ENCODE assay signal across 19 cellular contexts in genomic region chr6:138830273-138830672, GRCh38. TPM values are rescaled to one million over a fixed set of nuclear protein-coding genes. Genes with fewer than 3 reads are reported as not detected.
DNase-seq lines count a peak whose midpoint lies in the region; ATAC-seq and TF ChIP-seq lines count a peak whose summit lies in the region.
"Had no signal": no experiment of that assay in that cellular context is flagged by ENCODE, and none has a peak within 500 bp of the region (broad histone marks: within the 10 kb centered on the region; RNA-seq: fewer than 3 reads in every experiment).

No MANE protein-coding gene starts in this region.

- H3K27me3 Mint-ChIP-seq in GM23338 (ENCODE audit: insufficient read depth, low read depth, poor library complexity) = peaks cover 2% of the 10 kb centered on the region
- H3K27me3 Mint-ChIP-seq in naive thymus-derived CD8-positive, alpha-beta T cell = no peaks in the 10 kb centered on the region

- H3K79me2 ChIP-seq in GM23338 (replicated peaks; ENCODE audit: insufficient read depth) = no peaks in the 10 kb centered on the region

- H3K36me3 Mint-ChIP-seq in GM23338 (ENCODE audit: low read depth) = no peaks in the 10 kb centered on the region
- H3K36me3 Mint-ChIP-seq in naive thymus-derived CD8-positive, alpha-beta T cell = no peaks in the 10 kb centered on the region
- H3K36me3 Mint-ChIP-seq: CD4-positive, alpha-beta memory T cell had no signal

- no peak overlapping the region for H3K4me2 ChIP-seq in GM23338

- no peak overlapping the region for H3K4me3 Mint-ChIP-seq in GM23338
- no peak overlapping the region for H3K4me3 Mint-ChIP-seq in naive thymus-derived CD8-positive, alpha-beta T cell
- H3K4me3 Mint-ChIP-seq: CD4-positive, alpha-beta memory T cell; H9 had no signal

- H3K27ac Mint-ChIP-seq in GM23338 = no peak overlapping the region
- H3K27ac Mint-ChIP-seq in naive thymus-derived CD8-positive, alpha-beta T cell = no peak overlapping the region
- H3K27ac Mint-ChIP-seq: CD4-positive, alpha-beta memory T cell; H9 had no signal

- H3K9me3 ChIP-seq in left ventricle myocardium inferior (replicated peaks) (peaks cover 5% of the 10 kb centered on the region), right atrium auricular region (no peaks in the 10 kb centered on the region)
- H3K9me3 ChIP-seq: Caco-2 had no signal

- 0 out of 2 replicates have a peak, but pooled peaks cover 4% of the 10 kb centered on the region for H3K9me2 ChIP-seq in GM23338 (ENCODE audit: insufficient read depth)

- H3K4me1 ChIP-seq in left ventricle myocardium inferior = peaks cover 11% of the 10 kb centered on the region
- H3K4me1 ChIP-seq in right atrium auricular region = peaks cover 0 to 14% of the 10 kb centered on the region in 2 donors
- H3K4me1 ChIP-seq in GM23338 (ENCODE audit: insufficient read depth) = peaks cover 15% of the 10 kb centered on the region
- H3K4me1 ChIP-seq: Caco-2 had no signal

- no peaks in the 10 kb centered on the region for H3F3A ChIP-seq in GM23338 (replicated peaks; ENCODE audit: low read depth)

- H2AFZ ChIP-seq in GM23338 = peak overlapping the region; percentile 9; the same call in 1 of the 2 replicates

- H3K4me3 ChIP-seq in left ventricle myocardium inferior (peak overlapping the region; percentile 57), right atrium auricular region (no peak overlapping the region), GM23338 (no peak overlapping the region)
- H3K4me3 ChIP-seq: GM12878 had no signal

- no peaks in the 10 kb centered on the region; the same call in 2 of the 3 replicates for H3K9me3 Mint-ChIP-seq in GM23338
- H3K9me3 Mint-ChIP-seq in naive thymus-derived CD8-positive, alpha-beta T cell = peaks cover 0 to 5% (median 0%) of the 10 kb centered on the region in 9 donors

- intact Hi-C loops in left ventricle myocardium inferior (cut with micrococcal nuclease) = loop anchor here (10.0 kb wide), 1 partner anchor 535 kb away; no protein-coding TSS in a partner anchor

- peak overlapping the region; percentile 24 for H3K27ac ChIP-seq in left ventricle myocardium inferior (replicated peaks)
- H3K27ac ChIP-seq in right atrium auricular region = peak overlapping the region in 1 of 2 donors; percentile 48
- no peak overlapping the region for H3K27ac ChIP-seq in GM23338 (ENCODE audit: low read depth)

- no peaks in the 10 kb centered on the region for H4K20me1 ChIP-seq in GM23338 (replicated peaks; ENCODE audit: insufficient read depth)

- no peaks in the 10 kb centered on the region for H3K36me3 ChIP-seq in left ventricle myocardium inferior
- no peaks in the 10 kb centered on the region for H3K36me3 ChIP-seq in right atrium auricular region
- H3K36me3 ChIP-seq in GM23338 (ENCODE audit: insufficient read depth) = no peaks in the 10 kb centered on the region

- TF ChIP-seq CTCF in left ventricle myocardium inferior (IDR thresholded peaks at IDR 0.05; ENCODE audit: borderline replicate concordance) (no peak), right atrium auricular region (IDR thresholded peaks at IDR 0.05) (no peak), GM23338 (conservative IDR thresholded peaks at IDR 0.05; ENCODE audit: low read depth in 2 of 2) (no peak)

- no peak for ATAC-seq in GM23338
- peak; percentile 87 for ATAC-seq in esophagus mucosa
- no peak for ATAC-seq in naive thymus-derived CD8-positive, alpha-beta T cell
- ATAC-seq: GM12878, HCT116 had no signal

- H3K4me1 Mint-ChIP-seq in GM23338 = peaks cover 10% of the 10 kb centered on the region
- no peaks in the 10 kb centered on the region for H3K4me1 Mint-ChIP-seq in naive thymus-derived CD8-positive, alpha-beta T cell
- H3K4me1 Mint-ChIP-seq: CD4-positive, alpha-beta memory T cell had no signal

- DNase-seq in left ventricle myocardium inferior = no peak
- DNase-seq in right atrium auricular region (ENCODE audit: low spot score) = no peak
- no peak for DNase-seq in GM23338 (ENCODE audit: low spot score)
- no peak for DNase-seq in GOT3 (lab: John Stamatoyannopoulos, UW)
- DNase-seq in naive thymus-derived CD8-positive, alpha-beta T cell = no peak
- DNase-seq: C1 segment of cervical spinal cord; Caco-2; CD4-positive, alpha-beta memory T cell; DMS153; EL; GDM1; H9 had no signal

- POLR2A ChIA-PET in naive thymus-derived CD8-positive, alpha-beta T cell (lab: Charles Lee) = no interaction called here

- no peaks in the 10 kb centered on the region for H3K27me3 ChIP-seq in left ventricle myocardium inferior (ENCODE audit: low read depth)
- no peaks in the 10 kb centered on the region for H3K27me3 ChIP-seq in right atrium auricular region
- H3K27me3 ChIP-seq in GM23338 (ENCODE audit: insufficient read depth) = no peaks in the 10 kb centered on the region

TF ChIP-seq in GM23338, 12 proteins besides CTCF, POLR2A, EP300 and RAD21 (continues in another document):
- TF ChIP-seq POLR2AphosphoS5 (IDR thresholded peaks at IDR 0.05; ENCODE audit: low read depth) = no peak
- TF ChIP-seq ZNF462 (CRISPR knock-in tag; IDR thresholded peaks at IDR 0.05) = no peak

RNA-seq across cellular contexts. Expression of gene ECT2L, which starts 34.4 kb away (rescaled TPM):
- 1.6 TPM for total RNA-seq in left ventricle myocardium inferior
- 1 to 10 TPM; 1.1 to 3.5 TPM for total RNA-seq in right atrium auricular region
- total RNA-seq in GM23338 (2014; rRNA removed; shearing (Covaris generic)) = 0.03 TPM in 1 of 2 replicates, not detected in the other
- polyA plus RNA-seq in GM23338 (2016; fragmentation: Nextera tagmentation; extraction: Ambion mirVana) = 0.14 and 0.15 TPM in 2 replicates
- not detected for total RNA-seq in esophagus mucosa
- total RNA-seq in naive thymus-derived CD8-positive, alpha-beta T cell = under 1 TPM in 1 of 2 experiments, not detected in 1; 0.26 TPM
- under 1 TPM in 1 of 3 donors, not detected in 2; 0.05 TPM for polyA plus RNA-seq in naive thymus-derived CD8-positive, alpha-beta T cell
- total RNA-seq: A172; A673; Caco-2; CD4-positive, alpha-beta memory T cell; GM12878; H4; H9 had no signal
- polyA plus RNA-seq: BJ had no signal

RNA-seq across cellular contexts. Expression of gene CCDC28A, which starts 56.7 kb away (rescaled TPM):
- total RNA-seq in left ventricle myocardium inferior (9.0 TPM), right atrium auricular region (10 to 100 TPM in 1 of 2 donors, 1 to 10 TPM in 1; 8.7 to 11.0 TPM), esophagus mucosa (10.1 TPM)
- total RNA-seq in GM23338 (2014; rRNA removed; shearing (Covaris generic)) = 6.1 and 11.2 TPM in 2 replicates
- polyA plus RNA-seq in GM23338 (2016; fragmentation: Nextera tagmentation; extraction: Ambion mirVana) = 10.5 and 14.0 TPM in 2 replicates
- total RNA-seq in naive thymus-derived CD8-positive, alpha-beta T cell = 10 to 100 TPM; 28.9 to 30.1 TPM
- 10 to 100 TPM; 51.3 to 68.2 (median 51.8) TPM for polyA plus RNA-seq in naive thymus-derived CD8-positive, alpha-beta T cell
